ENCODE assay signal across 8 cellular contexts in genomic region chr3:197516517-197516889, GRCh38. TPM values are rescaled to one million over a fixed set of nuclear protein-coding genes. Genes with fewer than 3 reads are reported as not detected.
DNase-seq lines count a peak whose midpoint lies in the region; ATAC-seq and TF ChIP-seq lines count a peak whose summit lies in the region.

No MANE protein-coding gene starts in this region.

- TF ChIP-seq CTCF in astrocyte of the spinal cord (IDR thresholded peaks at IDR 0.05; ENCODE audit: low read depth, low read length) (no peak), mucosa of descending colon (IDR thresholded peaks at IDR 0.05) (no peak)

- intact Hi-C loops in mucosa of descending colon (cut with DNase I, micrococcal nuclease) = no loop called here

- ATAC-seq in mucosa of descending colon = no peak

- in situ Hi-C loops in astrocyte of the spinal cord (cut with HindIII; ENCODE audit: low sequenced_read_pairs) = no loop called here

- no peaks in the 10 kb centered on the region for H3K9me3 ChIP-seq in mucosa of descending colon

- POLR2A ChIA-PET in HEK293T (lab: Yijun Ruan, JAX) = no interaction called here

- H3K36me3 ChIP-seq in mucosa of descending colon (ENCODE audit: low read depth) = peaks cover 3% of the 10 kb centered on the region

- DNase-seq in COLO668 (lab: John Stamatoyannopoulos, UW; ENCODE audit: unreplicated experiment) (peak; percentile 30), NCI-H226 (peak; percentile 71), astrocyte of the spinal cord (ENCODE audit: low read depth, low spot score) (peak; percentile 93), non-pigmented ciliary epithelial cell (ENCODE audit: low read depth) (peak; percentile 84), NCI-H526 treated with DMSO at 0.1 percent for 48 hours (lab: John Stamatoyannopoulos, UW) (no peak), NCI-H1092 (lab: John Stamatoyannopoulos, UW) (no peak), HEK293T (ENCODE audit: extremely low spot score) (no peak), mucosa of descending colon (no peak)

- H3K4me3 ChIP-seq in astrocyte of the spinal cord (ENCODE audit: low read depth, low read length) = no peak overlapping the region
- H3K4me3 ChIP-seq in mucosa of descending colon = no peak overlapping the region

- CTCF ChIA-PET in HEK293T (lab: Yijun Ruan, JAX) = no interaction called here

- peaks cover 16% of the 10 kb centered on the region for H3K4me1 ChIP-seq in mucosa of descending colon (ENCODE audit: low read depth)

TF ChIP-seq in HEK293T, 16 proteins besides CTCF, POLR2A, EP300 and RAD21:
- TF ChIP-seq LEF1 (IDR thresholded peaks at IDR 0.05; ENCODE audit: borderline replicate concordance) = no peak
- no peak for TF ChIP-seq NFRKB (IDR thresholded peaks at IDR 0.05)
- no peak for TF ChIP-seq FOXM1 (IDR thresholded peaks at IDR 0.05; ENCODE audit: borderline replicate concordance)
- TF ChIP-seq TARDBP (IDR thresholded peaks at IDR 0.05) = no peak
- TF ChIP-seq FOXK2 (IDR thresholded peaks at IDR 0.05) = no peak
- no peak for TF ChIP-seq ARNT (IDR thresholded peaks at IDR 0.05)
- no peak for TF ChIP-seq BHLHE40 (IDR thresholded peaks at IDR 0.05; ENCODE audit: borderline replicate concordance)
- no peak for TF ChIP-seq FOXA1 (IDR thresholded peaks at IDR 0.05)
- TF ChIP-seq CTBP1 (IDR thresholded peaks at IDR 0.05; ENCODE audit: borderline replicate concordance) = no peak
- TF ChIP-seq SP1 (IDR thresholded peaks at IDR 0.05) = no peak
- no peak for TF ChIP-seq ZNF384 (IDR thresholded peaks at IDR 0.05)
- no peak for TF ChIP-seq ELF4 (IDR thresholded peaks at IDR 0.05)
- TF ChIP-seq PKNOX1 (IDR thresholded peaks at IDR 0.05) = no peak
- TF ChIP-seq HDGF (IDR thresholded peaks at IDR 0.05; ENCODE audit: borderline replicate concordance) = no peak
- TF ChIP-seq SUZ12 (IDR thresholded peaks at IDR 0.05) = no peak

RNA-seq across cellular contexts. Expression of gene BDH1, which starts 39.3 kb away (rescaled TPM):
- 100 to 1,000 TPM in 2 of 3 donors, 10 to 100 TPM in 1; 79.3 to 246 (median 160) TPM for total RNA-seq in mucosa of descending colon

Comparison
In these comparisons a context has a peak if more than half of its experiments do, and no peak if none do; other contexts are left out.
1. DNase-seq: peak in COLO668 (single experiment), NCI-H226 (single experiment), astrocyte of the spinal cord (single experiment) and non-pigmented ciliary epithelial cell (single experiment); none in NCI-H526 treated with DMSO at 0.1 percent for 48 hours (single experiment), NCI-H1092 (single experiment), HEK293T (single experiment) and mucosa of descending colon (0 of 3).